In the genomic region with DNA sequence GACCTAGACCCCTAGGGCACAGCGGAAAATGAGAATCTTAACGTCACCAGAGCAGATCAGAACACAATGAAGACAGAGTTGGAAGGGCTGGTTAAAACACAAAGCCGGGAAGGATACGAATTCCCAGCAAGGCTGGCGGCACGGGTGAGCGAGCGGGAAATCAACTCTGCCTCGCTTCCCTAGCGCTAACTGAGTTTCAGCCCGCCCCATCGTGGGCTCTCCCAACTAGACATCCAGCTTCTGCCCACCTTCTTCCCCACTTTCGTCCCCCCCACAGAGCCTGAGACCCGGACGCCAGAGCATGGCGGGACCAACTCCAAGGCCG, we compare ENCODE assay signal across 1 cellular context.
TF ChIP-seq lines count a peak whose summit lies in the region.

No MANE protein-coding gene starts in this region.

TF ChIP-seq in K562, 482 proteins besides CTCF, POLR2A, EP300 and RAD21:
- TF ChIP-seq, protein P1, sequence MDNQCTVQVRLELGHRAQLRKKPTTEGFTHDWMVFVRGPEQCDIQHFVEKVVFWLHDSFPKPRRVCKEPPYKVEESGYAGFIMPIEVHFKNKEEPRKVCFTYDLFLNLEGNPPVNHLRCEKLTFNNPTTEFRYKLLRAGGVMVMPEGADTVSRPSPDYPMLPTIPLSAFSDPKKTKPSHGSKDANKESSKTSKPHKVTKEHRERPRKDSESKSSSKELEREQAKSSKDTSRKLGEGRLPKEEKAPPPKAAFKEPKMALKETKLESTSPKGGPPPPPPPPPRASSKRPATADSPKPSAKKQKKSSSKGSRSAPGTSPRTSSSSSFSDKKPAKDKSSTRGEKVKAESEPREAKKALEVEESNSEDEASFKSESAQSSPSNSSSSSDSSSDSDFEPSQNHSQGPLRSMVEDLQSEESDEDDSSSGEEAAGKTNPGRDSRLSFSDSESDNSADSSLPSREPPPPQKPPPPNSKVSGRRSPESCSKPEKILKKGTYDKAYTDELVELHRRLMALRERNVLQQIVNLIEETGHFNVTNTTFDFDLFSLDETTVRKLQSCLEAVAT (IDR thresholded peaks at IDR 0.05), result 0 out of 4 replicates have a peak, but pooled peaks of 1 of the 2 experiments have one; percentile 4
- TF ChIP-seq ZNF140 (CRISPR knock-in tag; IDR thresholded peaks at IDR 0.05), result no peak
- TF ChIP-seq, protein P2, sequence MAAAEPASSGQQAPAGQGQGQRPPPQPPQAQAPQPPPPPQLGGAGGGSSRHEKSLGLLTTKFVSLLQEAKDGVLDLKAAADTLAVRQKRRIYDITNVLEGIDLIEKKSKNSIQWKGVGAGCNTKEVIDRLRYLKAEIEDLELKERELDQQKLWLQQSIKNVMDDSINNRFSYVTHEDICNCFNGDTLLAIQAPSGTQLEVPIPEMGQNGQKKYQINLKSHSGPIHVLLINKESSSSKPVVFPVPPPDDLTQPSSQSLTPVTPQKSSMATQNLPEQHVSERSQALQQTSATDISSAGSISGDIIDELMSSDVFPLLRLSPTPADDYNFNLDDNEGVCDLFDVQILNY (CRISPR knock-in tag; IDR thresholded peaks at IDR 0.05), result no peak
- no peak for TF ChIP-seq ZFP30 (CRISPR knock-in tag; IDR thresholded peaks at IDR 0.05; ENCODE audit: borderline replicate concordance)
- no peak for TF ChIP-seq BRCA1 (IDR thresholded peaks at IDR 0.05)
- TF ChIP-seq BRCA1 (CRISPR knock-in tag; IDR thresholded peaks at IDR 0.05), result peak; percentile 78; the same call in 1 of the 2 replicates
- 0 out of 2 replicates have a peak, but pooled peaks have one; percentile 64 for TF ChIP-seq NFRKB (IDR thresholded peaks at IDR 0.05; ENCODE audit: low read depth)
- peak in 1 of 3 experiments; percentile 20 for TF ChIP-seq YY1 (IDR thresholded peaks at IDR 0.05; ENCODE audit: borderline replicate concordance in 1 of 3, control insufficient read depth in 1 of 3, extremely low read depth in 1 of 3, insufficient read depth in 3 of 3, insufficient read length in 1 of 3, insufficient replicate concordance in 2 of 3, low read depth in 1 of 3, low read length in 2 of 3)
- TF ChIP-seq MAFG (tag; conservative IDR thresholded peaks at IDR 0.05), result no peak
- no peak for TF ChIP-seq LCOR (CRISPR knock-in tag; IDR thresholded peaks at IDR 0.05)
- no peak for TF ChIP-seq HMGN3 (IDR thresholded peaks at IDR 0.05; ENCODE audit: borderline replicate concordance, extremely low read depth, insufficient read length, low read depth, low read length)
- TF ChIP-seq MYC (IDR thresholded peaks at IDR 0.05; ENCODE audit: low read depth, low read length), result no peak
- TF ChIP-seq MYC (CRISPR knock-in tag; IDR thresholded peaks at IDR 0.05; ENCODE audit: borderline replicate concordance, low read depth), result 0 out of 2 replicates have a peak, but pooled peaks have one; percentile 65
- TF ChIP-seq, protein P3, sequence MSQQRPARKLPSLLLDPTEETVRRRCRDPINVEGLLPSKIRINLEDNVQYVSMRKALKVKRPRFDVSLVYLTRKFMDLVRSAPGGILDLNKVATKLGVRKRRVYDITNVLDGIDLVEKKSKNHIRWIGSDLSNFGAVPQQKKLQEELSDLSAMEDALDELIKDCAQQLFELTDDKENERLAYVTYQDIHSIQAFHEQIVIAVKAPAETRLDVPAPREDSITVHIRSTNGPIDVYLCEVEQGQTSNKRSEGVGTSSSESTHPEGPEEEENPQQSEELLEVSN (IDR thresholded peaks at IDR 0.05; ENCODE audit: borderline replicate concordance in 1 of 2, extremely low read depth in 1 of 2, insufficient read depth in 1 of 2, insufficient read length in 1 of 2, low read depth in 1 of 2, low read length in 1 of 2, poor library complexity in 1 of 2, severe bottlenecking in 1 of 2), result peak in 1 of 2 experiments; percentile 37
- TF ChIP-seq RFX5 (IDR thresholded peaks at IDR 0.05; ENCODE audit: low read depth, low read length), result no peak
- TF ChIP-seq CBFA2T2 (conservative IDR thresholded peaks at IDR 0.05), result no peak
- no peak for TF ChIP-seq SIX5 (IDR thresholded peaks at IDR 0.05; ENCODE audit: borderline replicate concordance in 1 of 2, insufficient read depth in 1 of 2, low read depth in 1 of 2, low read length in 2 of 2)
TF ChIP-seq in K562: peak in this region for 6.
